Comparison of ENCODE assay signal across 20 cellular contexts in genomic region chr17:73347355-73347754, GRCh38. TPM values are rescaled to one million over a fixed set of nuclear protein-coding genes. Genes with fewer than 3 reads are reported as not detected.
DNase-seq lines count a peak whose midpoint lies in the region; ATAC-seq, FAIRE-seq and TF ChIP-seq lines count a peak whose summit lies in the region.
"Had no signal": no experiment of that assay in that cellular context is flagged by ENCODE, and none has a peak within 500 bp of the region (broad histone marks: within the 10 kb centered on the region; RNA-seq: fewer than 3 reads in every experiment).

No MANE protein-coding gene starts in this region.

- WGBS in heart left ventricle, 4 donors: 40 to 61% (median 54%) methylated on average over 5 of the region's 5 CpGs
- 1 to 3% methylated on average over 5 of the region's 5 CpGs for WGBS in aorta, 2 donors

- ATAC-seq in Right ventricle myocardium inferior (no peak), heart left ventricle (no peak), aorta (ENCODE audit: low FRiP score) (peak; percentile 14), HG02870 (IDR thresholded peaks at IDR 0.05; ENCODE audit: unreplicated experiment) (no peak)

- DNase-seq in Right ventricle myocardium inferior (ENCODE audit: missing footprints) (peak; percentile 66), heart left ventricle (no peak), globus pallidus (ENCODE audit: low spot score) (peak; percentile 82), pons (ENCODE audit: low spot score) (peak; percentile 54), aorta (peak in 1 of 2 donors; percentile 67), GF-D8 (lab: John Stamatoyannopoulos, UW) (no peak), kidney (no peak)
- DNase-seq: 8988T; activated CD4-positive, alpha-beta T cell treated with anti-CD3 and anti-CD28 coated beads, Interleukin-2, amount 50 U/mL, for 1 hour; activated naive CD8-positive, alpha-beta T cell treated with anti-CD3 and anti-CD28 coated beads for 36 hours; activated T-cell treated with anti-CD3 and anti-CD28 coated beads, Interleukin-2, amount 50 U/mL, for 24 hours; cerebellar nuclear complex; GOT3; heart right ventricle; left cardiac atrium; naive B cell; SJCRH30; stimulated activated CD4-positive, alpha-beta T cell treated with anti-CD3 and anti-CD28 coated beads, Interleukin-4, amount 100 ng/mL, for 4 hours; T-helper 9 cell had no signal

- TF ChIP-seq POLR2A in heart left ventricle (IDR thresholded peaks at IDR 0.05): no peak

- H3K9me3 ChIP-seq in heart left ventricle (no peaks in the 10 kb centered on the region), aorta (ENCODE audit: control insufficient read depth, low read length) (no peaks in the 10 kb centered on the region), kidney (ENCODE audit: control insufficient read depth in 1 of 2, low read length in 2 of 2) (no peaks in the 10 kb centered on the region)
- H3K9me3 ChIP-seq: heart right ventricle, SJCRH30 had no signal

- TF ChIP-seq CTCF in heart left ventricle (IDR thresholded peaks at IDR 0.05) (no peak), kidney (IDR thresholded peaks at IDR 0.05; ENCODE audit: borderline replicate concordance, extremely low read depth, insufficient read depth) (no peak)

- no peak for FAIRE-seq in kidney (lab: Jason Lieb, UNC)

- H3K4me3 ChIP-seq in heart left ventricle: no peak overlapping the region
- H3K4me3 ChIP-seq in aorta (ENCODE audit: low read length in 2 of 2): no peak overlapping the region
- no peak overlapping the region for H3K4me3 ChIP-seq in kidney (ENCODE audit: low read length in 2 of 2)
- H3K4me3 ChIP-seq: heart right ventricle, SJCRH30 had no signal

- no peaks in the 10 kb centered on the region for H3K27me3 ChIP-seq in heart left ventricle
- H3K27me3 ChIP-seq in aorta (ENCODE audit: control insufficient read depth in 1 of 2, insufficient read depth in 2 of 2, low read length in 1 of 2): no peaks in the 10 kb centered on the region
- H3K27me3 ChIP-seq: heart right ventricle, SJCRH30 had no signal

- H3K36me3 ChIP-seq in heart left ventricle: no peaks in the 10 kb centered on the region
- H3K36me3 ChIP-seq in aorta (ENCODE audit: control insufficient read depth in 1 of 2, insufficient read depth in 2 of 2, low read length in 1 of 2): no peaks in the 10 kb centered on the region
- H3K36me3 ChIP-seq in kidney (ENCODE audit: control insufficient read depth in 1 of 2, insufficient read depth in 2 of 2, low read length in 2 of 2): no peaks in the 10 kb centered on the region
- H3K36me3 ChIP-seq: heart right ventricle, SJCRH30 had no signal

- intact Hi-C loops in Right ventricle myocardium inferior (cut with DNase I): no loop called here
- intact Hi-C loops in heart left ventricle (cut with DNase I): no loop called here
- intact Hi-C loops in aorta (cut with DNase I): loop anchor here in 1 of 2 donors (5.0 kb wide), 1 partner anchor 70 kb away; no protein-coding TSS in a partner anchor
- intact Hi-C loops in kidney (cut with DNase I): no loop called here

- H3K27ac ChIP-seq in heart left ventricle (peak overlapping the region in 2 of 12 donors; percentile 9 to 87), aorta (ENCODE audit: low read depth in 1 of 2, low read length in 2 of 2) (no peak overlapping the region), kidney (ENCODE audit: low read depth in 2 of 2, low read length in 2 of 2) (no peak overlapping the region)
- H3K27ac ChIP-seq: SJCRH30 had no signal

- no peak overlapping the region for H3K9ac ChIP-seq in kidney (ENCODE audit: low read length in 2 of 2)

- H3K4me1 ChIP-seq in heart left ventricle (peaks cover 0 to 21% (median 8%) of the 10 kb centered on the region in 12 donors), aorta (ENCODE audit: control insufficient read depth in 1 of 2, insufficient read depth in 2 of 2, low read length in 2 of 2) (no peaks in the 10 kb centered on the region), kidney (ENCODE audit: control insufficient read depth in 1 of 2, insufficient read depth in 1 of 2, low read depth in 1 of 2, low read length in 2 of 2) (peaks cover 0 to 3% of the 10 kb centered on the region in 2 donors)

RNA-seq across cellular contexts. Expression of gene CDC42EP4, which starts 35.6 kb away (rescaled TPM):
- total RNA-seq in Right ventricle myocardium inferior (58.8 TPM), heart left ventricle (100 to 1,000 TPM in 1 of 9 donors, 10 to 100 TPM in 8; 21.8 to 103 (median 37.5) TPM), aorta (10 to 100 TPM; 62.8 to 73.7 TPM), kidney (76.9 TPM)
- polyA plus RNA-seq in heart left ventricle (10 to 100 TPM; 18.6 to 65.3 TPM), aorta (10 to 100 TPM; 23.6 to 23.8 TPM), kidney (ENCODE audit: insufficient read depth, low read depth, low replicate concordance) (26.2 TPM)

Comparison
In these comparisons a context has a peak if more than half of its experiments do, and no peak if none do; other contexts are left out.
1. DNase-seq: peak in Right ventricle myocardium inferior (single experiment), globus pallidus (single experiment) and pons (single experiment); none in heart left ventricle (0 of 5), GF-D8 (single experiment) and kidney (single experiment).